In genomic region chr17:4127555-4127954, GRCh38 we compare ENCODE assay signal across 20 cellular contexts. TPM values are rescaled to one million over a fixed set of nuclear protein-coding genes. Genes with fewer than 3 reads are reported as not detected.
DNase-seq lines count a peak whose midpoint lies in the region; ATAC-seq, FAIRE-seq and TF ChIP-seq lines count a peak whose summit lies in the region.
"Had no signal": no experiment of that assay in that cellular context is flagged by ENCODE, and none has a peak within 500 bp of the region (broad histone marks: within the 10 kb centered on the region; RNA-seq: fewer than 3 reads in every experiment).

No MANE protein-coding gene starts in this region.

- POLR2A ChIA-PET in HepG2 (lab: Yijun Ruan, JAX): no interaction called here

- peaks cover 24 to 44% of the 10 kb centered on the region in 2 donors for H3K36me3 Mint-ChIP-seq in stimulated activated naive B cell treated with anti-CD40 and anti-IgM and Interleukin-4, amounts not matched to agents 10 μg/mL and 1 μg/mL and 100 μg/mL, for 72 hours

- intact Hi-C loops in right lobe of liver (cut with DNase I) (no loop called here), HepG2 (cut with micrococcal nuclease; ENCODE audit: unreplicated experiment) (no loop called here)

- in situ Hi-C loops in HepG2 (cut with HindIII; ENCODE audit: extremely low pct_ligation_motif_present, low pct_unique_long_range_greater_than_20kb): no loop called here
- in situ Hi-C loops in G401 (cut with HindIII; ENCODE audit: low sequenced_read_pairs): no loop called here
- in situ Hi-C loops in ACHN (cut with HindIII; ENCODE audit: low pct_ligation_motif_present, low pct_unique_long_range_greater_than_20kb, low sequenced_read_pairs): no loop called here

- H2AFZ ChIP-seq in HepG2 (ENCODE audit: low read length): no peak overlapping the region

- FAIRE-seq in HepG2 (lab: Jason Lieb, UNC): no peak
- FAIRE-seq: H1 had no signal

- H3K4me1 Mint-ChIP-seq in stimulated activated naive B cell treated with anti-CD40 and anti-IgM and Interleukin-4, amounts not matched to agents 10 μg/mL and 1 μg/mL and 100 μg/mL, for 72 hours: peaks cover 25 to 44% of the 10 kb centered on the region in 2 donors

- H3K4me1 ChIP-seq in right lobe of liver (peaks cover 0 to 11% (median 4%) of the 10 kb centered on the region in 4 donors), HepG2 (ENCODE audit: insufficient read depth, low read length) (peaks cover 6% of the 10 kb centered on the region; the same call in 1 of the 2 replicates)
- H3K4me1 ChIP-seq: SJSA1 had no signal

- TF ChIP-seq EP300 in HepG2 (IDR thresholded peaks at IDR 0.05; ENCODE audit: low read depth in 2 of 2, low read length in 2 of 2) (no peak), HepG2 (CRISPR knock-in tag; IDR thresholded peaks at IDR 0.05; ENCODE audit: borderline replicate concordance) (no peak)

- H3K79me2 ChIP-seq in HepG2 (ENCODE audit: insufficient read depth, low read length): no peaks in the 10 kb centered on the region

- H3K9me3 Mint-ChIP-seq in stimulated activated naive B cell treated with anti-CD40 and anti-IgM and Interleukin-4, amounts not matched to agents 10 μg/mL and 1 μg/mL and 100 μg/mL, for 72 hours: no peaks in the 10 kb centered on the region

- H3K4me2 ChIP-seq in HepG2 (ENCODE audit: low read depth, low read length): no peak overlapping the region

- TF ChIP-seq CTCF in right lobe of liver (IDR thresholded peaks at IDR 0.05): no peak
- TF ChIP-seq CTCF in HepG2 (CRISPR knock-in tag; IDR thresholded peaks at IDR 0.05): no peak
- no peak for TF ChIP-seq CTCF in fibroblast of mammary gland (conservative IDR thresholded peaks at IDR 0.05; ENCODE audit: control insufficient read depth, insufficient read depth, low read depth, low read length)

- H3K4me3 ChIP-seq in right lobe of liver (no peak overlapping the region), HepG2 (replicated peaks in 1 of 3; ENCODE audit: insufficient read depth in 1 of 3, low read depth in 2 of 3, low read length in 3 of 3) (no peak overlapping the region), fibroblast of mammary gland (ENCODE audit: control insufficient read depth, low read depth, low read length) (no peak overlapping the region)
- H3K4me3 ChIP-seq: Peyer's patch, SJSA1 had no signal

- no peak overlapping the region for H3K9ac ChIP-seq in HepG2 (ENCODE audit: insufficient read depth, low read depth, low read length)

- peak; percentile 23 to 71 (median 58) for ATAC-seq in right lobe of liver
- no peak for ATAC-seq in HepG2
- ATAC-seq in stimulated activated naive B cell treated with anti-CD40 and anti-IgM and Interleukin-4, amounts not matched to agents 10 μg/mL and 1 μg/mL and 100 μg/mL, for 72 hours (replicated peaks): peak in 1 of 2 donors; percentile 42

- no peak for TF ChIP-seq RAD21 in HepG2 (CRISPR knock-in tag; IDR thresholded peaks at IDR 0.05)

- H3K27ac ChIP-seq in right lobe of liver (no peak overlapping the region), HepG2 (ENCODE audit: extremely low read length, insufficient read depth, low read length) (no peak overlapping the region)
- H3K27ac ChIP-seq: SJSA1 had no signal

- BruUV-seq in HepG2 (replicated peaks; lab: Mats Ljungman, UMichigan): no TSS peak

- H3K27ac Mint-ChIP-seq in stimulated activated naive B cell treated with anti-CD40 and anti-IgM and Interleukin-4, amounts not matched to agents 10 μg/mL and 1 μg/mL and 100 μg/mL, for 72 hours: peak overlapping the region; percentile 28

- H3K27me3 Mint-ChIP-seq in stimulated activated naive B cell treated with anti-CD40 and anti-IgM and Interleukin-4, amounts not matched to agents 10 μg/mL and 1 μg/mL and 100 μg/mL, for 72 hours: no peaks in the 10 kb centered on the region
- H3K27me3 Mint-ChIP-seq: CD8-positive, alpha-beta memory T cell had no signal

- no peak overlapping the region for H3K4me3 Mint-ChIP-seq in stimulated activated naive B cell treated with anti-CD40 and anti-IgM and Interleukin-4, amounts not matched to agents 10 μg/mL and 1 μg/mL and 100 μg/mL, for 72 hours
- H3K4me3 Mint-ChIP-seq: CD8-positive, alpha-beta memory T cell had no signal

- WGBS in right lobe of liver (ENCODE audit: insufficient coverage, low coverage, low lambda C conversion rate, missing lambda C conversion rate): 86% methylated on average over 5 of the region's 6 CpGs
- 84% methylated on average over 6 of the region's 6 CpGs for WGBS in HepG2 (ENCODE audit: low lambda C conversion rate)

- no peaks in the 10 kb centered on the region for H3K9me3 ChIP-seq in right lobe of liver
- H3K9me3 ChIP-seq in HepG2 (ENCODE audit: low read length): no peaks in the 10 kb centered on the region
- H3K9me3 ChIP-seq: Peyer's patch, SJSA1 had no signal

- H4K20me1 ChIP-seq in HepG2 (ENCODE audit: insufficient read depth, low read length): no peaks in the 10 kb centered on the region

- no peak for TF ChIP-seq POLR2A in right lobe of liver (IDR thresholded peaks at IDR 0.05)
- no peak for TF ChIP-seq POLR2A in HepG2 (IDR thresholded peaks at IDR 0.05; ENCODE audit: insufficient read depth in 1 of 2, low read depth in 2 of 2, low read length in 2 of 2)

- H3K36me3 ChIP-seq in right lobe of liver: peaks cover 0 to 14% (median 8%) of the 10 kb centered on the region in 4 donors
- H3K36me3 ChIP-seq in HepG2 (replicated peaks in 1 of 2; ENCODE audit: control insufficient read depth in 1 of 2, insufficient read depth in 2 of 2, low read length in 2 of 2): peaks cover 3 to 16% of the 10 kb centered on the region in 2 experiments; a peak in 2 of 5 replicates

- CTCF ChIA-PET in HepG2 (lab: Yijun Ruan, JAX; ENCODE audit: low intra/inter-chr PET ratio, low total read pairs): no interaction called here

- DNase-seq in right lobe of liver (no peak), HepG2 (ENCODE audit: low spot score) (no peak), NCI-H69 (lab: John Stamatoyannopoulos, UW) (peak; percentile 6), fibroblast of mammary gland (ENCODE audit: low read depth) (peak; percentile 54), retina (no peak), G401 (ENCODE audit: low spot score) (no peak), ACHN (no peak)
- DNase-seq in stimulated activated naive B cell treated with anti-CD40 and anti-IgM and Interleukin-4, amounts not matched to agents 10 μg/mL and 1 μg/mL and 100 μg/mL, for 72 hours: no peak
- DNase-seq: C1 segment of cervical spinal cord; CD8-positive, alpha-beta memory T cell; DMS53; KG1; MV-4-11; NCI-H1417; NCI-H187; NCI-H345; NCI-H524 treated with DMSO at 0.1 percent for 48 hours had no signal

- H3K27me3 ChIP-seq in right lobe of liver (no peaks in the 10 kb centered on the region), HepG2 (ENCODE audit: control insufficient read depth in 1 of 2, insufficient read depth in 2 of 2, low read length in 2 of 2) (no peaks in the 10 kb centered on the region)
- H3K27me3 ChIP-seq: Peyer's patch, SJSA1 had no signal

RNA-seq across cellular contexts. Expression of gene ZZEF1, which starts 15.3 kb away (rescaled TPM):
- total RNA-seq in right lobe of liver (10 to 100 TPM; 17.1 to 24.9 (median 21.0) TPM), HepG2 (2016; rRNA removed; fragmentation: Illumina TruSeq; extraction: Trizol) (8.7 and 10.2 TPM in 2 replicates)
- total RNA-seq in HepG2 (2016; cell fraction: cytosol; rRNA removed; fragmentation: Illumina TruSeq; extraction: Trizol; ENCODE audit: low read depth): 11.2 and 16.0 TPM in 2 replicates
- total RNA-seq in HepG2 (2016; cell fraction: insoluble cytoplasmic fraction; rRNA removed; fragmentation: Illumina TruSeq; extraction: Trizol): 7.8 and 8.6 TPM in 2 replicates
- 4.6 and 5.0 TPM in 2 replicates for total RNA-seq in HepG2 (2016; cell fraction: membrane; rRNA removed; fragmentation: Illumina TruSeq; extraction: Trizol)
- total RNA-seq in HepG2 (2016; cell fraction: nucleus; rRNA removed; fragmentation: Illumina TruSeq; extraction: Trizol): 15.4 and 17.3 TPM in 2 replicates
- polyA plus RNA-seq in HepG2 (2011; rRNA removed): 7.7 and 7.9 TPM in 2 replicates
- 4.0 and 5.2 TPM in 2 replicates for polyA plus RNA-seq in HepG2 (2011; cell fraction: cytosol; rRNA removed)
- polyA plus RNA-seq in HepG2 (2011; cell fraction: nucleus; rRNA removed): 20.2 and 21.4 TPM in 2 replicates
- polyA plus RNA-seq in HepG2 (2012): 6.9 and 7.9 TPM in 2 replicates
- 0.45 and 0.49 TPM in 2 replicates for polyA plus RNA-seq in HepG2 (2016; cell fraction: cytosol; fragmentation: Illumina TruSeq; extraction: Trizol; ENCODE audit: low read depth)
- 3.4 and 5.0 TPM in 2 replicates for polyA plus RNA-seq in HepG2 (2016; cell fraction: insoluble cytoplasmic fraction; fragmentation: Illumina TruSeq; extraction: Trizol; ENCODE audit: low read depth)
- polyA plus RNA-seq in HepG2 (2016; cell fraction: membrane; fragmentation: Illumina TruSeq; extraction: Trizol; ENCODE audit: low read depth): 0.88 and 0.91 TPM in 2 replicates
- polyA plus RNA-seq in HepG2 (2016; cell fraction: nucleus; fragmentation: Illumina TruSeq; extraction: Trizol; ENCODE audit: insufficient read depth, low read depth): 18.8 and 20.1 TPM in 2 replicates
- 37.0 and 76.8 TPM in 2 replicates for polyA minus RNA-seq in HepG2 (2011; rRNA and poly(A)+ RNA removed; ENCODE audit: low replicate concordance)
- polyA minus RNA-seq in HepG2 (2011; cell fraction: cytosol; rRNA and poly(A)+ RNA removed): 9.7 and 11.1 TPM in 2 replicates
- 41.5 and 44.0 TPM in 2 replicates for polyA minus RNA-seq in HepG2 (2011; cell fraction: nucleus; rRNA and poly(A)+ RNA removed)
- total RNA-seq in G401 (2014; rRNA removed; shearing (Covaris generic)): 7.9 and 12.6 TPM in 2 replicates

RNA-seq across cellular contexts. Expression of gene CYB5D2, which starts 15.4 kb away (rescaled TPM):
- total RNA-seq in right lobe of liver (10 to 100 TPM; 10.4 to 22.8 (median 14.8) TPM), HepG2 (2016; rRNA removed; fragmentation: Illumina TruSeq; extraction: Trizol) (5.8 and 7.6 TPM in 2 replicates)
- total RNA-seq in HepG2 (2016; cell fraction: cytosol; rRNA removed; fragmentation: Illumina TruSeq; extraction: Trizol; ENCODE audit: low read depth): 12.7 and 15.9 TPM in 2 replicates
- total RNA-seq in HepG2 (2016; cell fraction: insoluble cytoplasmic fraction; rRNA removed; fragmentation: Illumina TruSeq; extraction: Trizol): 7.0 and 8.3 TPM in 2 replicates
- total RNA-seq in HepG2 (2016; cell fraction: membrane; rRNA removed; fragmentation: Illumina TruSeq; extraction: Trizol): 5.7 and 7.6 TPM in 2 replicates
- total RNA-seq in HepG2 (2016; cell fraction: nucleus; rRNA removed; fragmentation: Illumina TruSeq; extraction: Trizol): 4.0 and 5.4 TPM in 2 replicates
- polyA plus RNA-seq in HepG2 (2011; rRNA removed): 9.6 and 12.2 TPM in 2 replicates
- 12.1 and 14.6 TPM in 2 replicates for polyA plus RNA-seq in HepG2 (2011; cell fraction: cytosol; rRNA removed)
- polyA plus RNA-seq in HepG2 (2011; cell fraction: nucleus; rRNA removed): 9.1 and 11.2 TPM in 2 replicates
- 6.8 and 7.4 TPM in 2 replicates for polyA plus RNA-seq in HepG2 (2012)
- polyA plus RNA-seq in HepG2 (2016; cell fraction: cytosol; fragmentation: Illumina TruSeq; extraction: Trizol; ENCODE audit: low read depth): 7.9 and 8.9 TPM in 2 replicates
- 7.6 and 7.9 TPM in 2 replicates for polyA plus RNA-seq in HepG2 (2016; cell fraction: insoluble cytoplasmic fraction; fragmentation: Illumina TruSeq; extraction: Trizol; ENCODE audit: low read depth)
- 3.4 and 5.5 TPM in 2 replicates for polyA plus RNA-seq in HepG2 (2016; cell fraction: membrane; fragmentation: Illumina TruSeq; extraction: Trizol; ENCODE audit: low read depth)
- polyA plus RNA-seq in HepG2 (2016; cell fraction: nucleus; fragmentation: Illumina TruSeq; extraction: Trizol; ENCODE audit: insufficient read depth, low read depth): 8.6 TPM in 2 replicates
- polyA minus RNA-seq in HepG2 (2011; rRNA and poly(A)+ RNA removed; ENCODE audit: low replicate concordance): 13.0 and 24.6 TPM in 2 replicates
- polyA minus RNA-seq in HepG2 (2011; cell fraction: cytosol; rRNA and poly(A)+ RNA removed): 3.0 and 5.1 TPM in 2 replicates
- polyA minus RNA-seq in HepG2 (2011; cell fraction: nucleus; rRNA and poly(A)+ RNA removed): 3.9 and 4.4 TPM in 2 replicates
- total RNA-seq in G401 (2014; rRNA removed; shearing (Covaris generic)): 22.2 and 33.4 TPM in 2 replicates

Comparison
In these comparisons a context has a peak if more than half of its experiments do, and no peak if none do; other contexts are left out.
1. DNase-seq: peak in NCI-H69 (single experiment) and fibroblast of mammary gland (single experiment); none in right lobe of liver (0 of 3), HepG2 (single experiment), stimulated activated naive B cell treated with anti-CD40 and anti-IgM and Interleukin-4, amounts not matched to agents 10 μg/mL and 1 μg/mL and 100 μg/mL, for 72 hours (single experiment), retina (single experiment), G401 (single experiment) and ACHN (single experiment).